In genomic region chr6:76222189-76222588, GRCh38 we compare ENCODE assay signal across 28 cellular contexts.
"Had no signal": no experiment of that assay in that cellular context is flagged by ENCODE, and none has a peak within 500 bp of the region (broad histone marks: within the 10 kb centered on the region; RNA-seq: fewer than 3 reads in every experiment).

No MANE protein-coding gene starts in this region.

- H3K27ac ChIP-seq: colonic mucosa, coronary artery, dorsolateral prefrontal cortex, epithelial cell of prostate, esophagus muscularis mucosa, esophagus squamous epithelium, foreskin keratinocyte, gastrocnemius medialis, gastroesophageal sphincter, heart left ventricle, heart right ventricle had no signal

- H3K4me1 ChIP-seq: colonic mucosa, esophagus muscularis mucosa, esophagus squamous epithelium, foreskin keratinocyte, gastrocnemius medialis, gastroesophageal sphincter, heart left ventricle, heart right ventricle had no signal

- H3K27ac Mint-ChIP-seq: dendritic cell treated with granulocyte-macrophage colony-stimulating factor and Interleukin-4, amounts not matched to agents 40 ng/mL and 50 ng/mL, for 4 days; effector memory CD8-positive, alpha-beta T cell; endodermal cell had no signal

- H3K9me3 ChIP-seq: colonic mucosa, esophagus muscularis mucosa, esophagus squamous epithelium, gastrocnemius medialis, gastroesophageal sphincter, heart left ventricle, heart right ventricle had no signal

- H3K4me3 ChIP-seq: colonic mucosa, coronary artery, dorsolateral prefrontal cortex, esophagus muscularis mucosa, esophagus squamous epithelium, gastrocnemius medialis, gastroesophageal sphincter, heart left ventricle, heart right ventricle had no signal

- H3K4me3 Mint-ChIP-seq: dendritic cell treated with granulocyte-macrophage colony-stimulating factor and Interleukin-4, amounts not matched to agents 40 ng/mL and 50 ng/mL, for 4 days; effector memory CD8-positive, alpha-beta T cell; endodermal cell had no signal

- DNase-seq: colonic mucosa; cortex of kidney; dermis blood vessel endothelial cell; dorsolateral prefrontal cortex; effector CD4-positive, alpha-beta T cell; effector CD8-positive, alpha-beta T cell; effector memory CD4-positive, alpha-beta T cell; effector memory CD8-positive, alpha-beta T cell; endodermal cell; erythroblast; esophagus squamous epithelium; foreskin fibroblast; foreskin keratinocyte; foreskin melanocyte; gastrocnemius medialis; glutamatergic neuron; head of caudate nucleus; heart left ventricle; heart right ventricle had no signal

- H3K9me3 Mint-ChIP-seq: endodermal cell had no signal

- H3K36me3 ChIP-seq: colonic mucosa, esophagus muscularis mucosa, esophagus squamous epithelium, gastrocnemius medialis, gastroesophageal sphincter, heart left ventricle, heart right ventricle had no signal

- H3K27me3 Mint-ChIP-seq: dendritic cell treated with granulocyte-macrophage colony-stimulating factor and Interleukin-4, amounts not matched to agents 40 ng/mL and 50 ng/mL, for 4 days; effector memory CD8-positive, alpha-beta T cell had no signal

- H3K27me3 ChIP-seq: colonic mucosa, dorsolateral prefrontal cortex, esophagus muscularis mucosa, esophagus squamous epithelium, foreskin keratinocyte, gastrocnemius medialis, gastroesophageal sphincter, heart right ventricle had no signal

- FAIRE-seq: colon, endometrium, endothelial cell of umbilical vein, frontal cortex had no signal
